Comparison of ENCODE assay signal across 17 cellular contexts in the genomic region with DNA sequence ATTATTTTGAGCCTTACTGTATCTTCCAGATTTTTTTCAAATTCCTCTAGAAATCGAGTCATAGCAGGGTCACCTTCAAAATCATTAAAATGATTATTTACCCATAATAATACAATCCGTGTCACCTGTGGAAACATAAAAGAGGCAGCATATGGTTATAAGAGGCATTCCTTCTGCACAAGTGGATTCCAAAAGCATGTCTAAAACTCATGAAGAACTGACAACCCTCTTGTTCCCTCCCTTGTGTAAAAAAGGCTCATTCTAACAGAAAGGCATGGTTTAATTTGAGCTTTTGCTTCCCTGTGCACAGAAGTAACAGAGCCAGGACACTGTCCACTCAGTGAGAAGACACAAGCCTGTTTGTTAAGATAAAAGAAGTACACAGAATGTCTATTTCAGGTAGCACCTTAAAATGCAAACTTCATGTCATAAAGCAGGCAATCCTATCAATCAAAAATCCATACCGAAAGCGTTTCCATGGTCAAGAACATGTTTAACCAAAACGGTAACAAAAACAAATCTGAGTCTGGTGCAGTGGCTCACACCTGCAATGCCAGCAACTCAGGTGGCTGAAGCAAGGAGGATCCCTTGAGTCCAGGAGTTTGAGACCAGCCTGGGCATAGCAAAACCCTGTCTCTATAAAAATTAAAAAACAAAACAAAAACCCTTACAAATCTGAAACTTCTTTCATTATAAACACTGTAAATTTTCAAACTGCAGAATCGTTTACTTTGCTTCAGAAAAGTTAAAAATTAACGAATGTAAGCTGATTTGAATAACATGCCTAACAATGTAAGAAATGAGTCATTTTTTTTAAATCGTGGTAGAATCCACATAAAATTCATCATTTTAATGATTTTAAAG.
A peak's percentile ranks its signal among the peaks of the same experiment; 100 is the strongest.
DNase-seq lines count a peak whose midpoint lies in the region; ATAC-seq and FAIRE-seq lines count a peak whose summit lies in the region.
"Had no signal": no experiment of that assay in that cellular context is flagged by ENCODE, and none has a peak within 500 bp of the region (broad histone marks: within the 10 kb centered on the region; RNA-seq: fewer than 3 reads in every experiment).

No MANE protein-coding gene starts in this region.

- WGBS in aorta, 2 donors: 90 to 91% methylated on average over 8 of the region's 8 CpGs
- WGBS in small intestine, 3 donors: 63 to 78% (median 68%) methylated on average over 8 of the region's 8 CpGs

- FAIRE-seq in colon (lab: Jason Lieb, UNC) (peak; percentile 33), small intestine (lab: Jason Lieb, UNC) (no peak)

- intact Hi-C loops in aorta (cut with DNase I): no loop called here

- H3K36me3 ChIP-seq in aorta (ENCODE audit: control insufficient read depth in 1 of 2, insufficient read depth in 2 of 2, low read length in 1 of 2): peaks cover 2 to 3% of the 10 kb centered on the region in 2 donors
- peaks cover 7 to 8% of the 10 kb centered on the region in 2 donors for H3K36me3 ChIP-seq in small intestine (ENCODE audit: control insufficient read depth in 2 of 2, insufficient read depth in 2 of 2, low read length in 2 of 2)

- no peaks in the 10 kb centered on the region for H3K9me3 ChIP-seq in aorta (ENCODE audit: control insufficient read depth, low read length)
- H3K9me3 ChIP-seq in small intestine (ENCODE audit: control insufficient read depth, low read depth): no peaks in the 10 kb centered on the region
- H3K9me3 ChIP-seq: body of pancreas, SK-N-SH had no signal

- DNase-seq in aorta (no peak), GM19240 (ENCODE audit: insufficient read length, low spot score) (no peak), small intestine (no peak), Ammon's horn (ENCODE audit: low spot score) (no peak)
- DNase-seq: activated T-cell treated with anti-CD3 and anti-CD28 coated beads, Interleukin-2, amount 50 U/mL, for 72 hours; body of pancreas; CD4-positive, CD25-positive, alpha-beta regulatory T cell; effector memory CD8-positive, alpha-beta T cell; natural killer cell; NCI-H2081 treated with DMSO at 0.1 percent for 48 hours; right cardiac atrium; SK-N-SH had no signal

- peaks cover 0 to 2% of the 10 kb centered on the region in 2 donors for H3K4me1 ChIP-seq in aorta (ENCODE audit: control insufficient read depth in 1 of 2, insufficient read depth in 2 of 2, low read length in 2 of 2)
- no peaks in the 10 kb centered on the region for H3K4me1 ChIP-seq in small intestine (ENCODE audit: control insufficient read depth in 2 of 2, insufficient read depth in 1 of 2, low read depth in 1 of 2, low read length in 1 of 2)

- H3K27me3 ChIP-seq in aorta (ENCODE audit: control insufficient read depth in 1 of 2, insufficient read depth in 2 of 2, low read length in 1 of 2) (no peaks in the 10 kb centered on the region), small intestine (ENCODE audit: control insufficient read depth in 2 of 2, insufficient read depth in 2 of 2, low read length in 2 of 2) (no peaks in the 10 kb centered on the region)
- H3K27me3 ChIP-seq: body of pancreas had no signal

- H3K4me3 ChIP-seq in aorta (ENCODE audit: low read length in 2 of 2) (no peak overlapping the region), small intestine (ENCODE audit: low read depth in 1 of 2, low read length in 2 of 2) (no peak overlapping the region)
- H3K4me3 ChIP-seq: body of pancreas had no signal

- ATAC-seq in GM18867 (IDR thresholded peaks at IDR 0.05; ENCODE audit: unreplicated experiment) (peak; percentile 53), GM21447 (IDR thresholded peaks at IDR 0.05; ENCODE audit: unreplicated experiment) (peak; percentile 29), HG03045 (IDR thresholded peaks at IDR 0.05; ENCODE audit: unreplicated experiment) (peak; percentile 22), aorta (ENCODE audit: low FRiP score) (no peak)
- ATAC-seq: body of pancreas; effector memory CD8-positive, alpha-beta T cell; left colon; natural killer cell; right cardiac atrium had no signal

- no peak overlapping the region for H3K27ac ChIP-seq in aorta (ENCODE audit: low read depth in 1 of 2, low read length in 2 of 2)
- H3K27ac ChIP-seq in small intestine (ENCODE audit: low read depth in 1 of 2, low read length in 1 of 2): no peak overlapping the region
- H3K27ac ChIP-seq: body of pancreas had no signal
